In the genomic region with DNA sequence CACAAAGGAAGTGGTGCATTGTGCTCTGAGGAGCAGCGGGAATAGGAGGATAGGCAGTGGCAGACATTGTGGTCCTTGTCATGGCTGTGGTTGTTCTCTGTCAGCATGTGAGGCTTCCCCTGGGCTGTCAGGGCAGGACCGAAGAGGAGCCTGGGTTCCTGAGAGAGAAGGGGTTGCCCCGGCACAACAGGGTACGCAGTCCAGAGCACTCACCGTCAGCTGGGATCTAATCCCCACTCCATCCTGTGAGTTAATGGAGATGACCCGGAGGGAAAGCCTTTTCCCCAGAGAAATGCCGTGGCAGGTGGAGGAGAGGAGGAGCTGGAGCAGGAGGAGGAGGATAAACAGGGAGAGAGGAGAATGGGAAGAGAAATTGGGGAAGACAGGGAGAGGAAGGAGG, we compare ENCODE assay signal across 22 cellular contexts.
"Had no signal": no experiment of that assay in that cellular context is flagged by ENCODE, and none has a peak within 500 bp of the region (broad histone marks: within the 10 kb centered on the region; RNA-seq: fewer than 3 reads in every experiment).

No MANE protein-coding gene starts in this region.

- H3K4me3 ChIP-seq: body of pancreas, esophagus squamous epithelium, lung, tibial artery had no signal

- H3K36me3 Mint-ChIP-seq: mesothelial cell of epicardium, T-cell had no signal

- H3K27ac Mint-ChIP-seq: activated CD4-positive, alpha-beta T cell treated with anti-CD3 and anti-CD28 coated beads, Interleukin-2, amount 10 ng/mL, durations not matched to agents 24 days and 14 days; activated naive CD4-positive, alpha-beta T cell treated with anti-CD3 and anti-CD28 coated beads for 36 hours; mesothelial cell of epicardium; natural killer cell treated with Interleukin-12 subunit alpha and Interleukin-12 subunit beta and Interleukin-15 and Interleukin-18, amount 100 ng/mL, for 72 hours; T-cell had no signal

- H3K4me1 Mint-ChIP-seq: activated CD4-positive, alpha-beta T cell treated with anti-CD3 and anti-CD28 coated beads, Interleukin-2, amount 10 ng/mL, durations not matched to agents 24 days and 14 days; central memory CD8-positive, alpha-beta T cell; T-cell had no signal

- DNase-seq: activated CD8-positive, alpha-beta memory T cell treated with anti-CD3 and anti-CD28 coated beads, Interleukin-2, amount 50 U/mL, for 4 hours; activated naive CD4-positive, alpha-beta T cell treated with anti-CD3 and anti-CD28 coated beads for 36 hours; activated T-cell treated with anti-CD3 and anti-CD28 coated beads, Interleukin-2, amount 50 U/mL, for 4 hours; body of pancreas; effector CD8-positive, alpha-beta T cell; esophagus squamous epithelium; islet precursor cell; left colon; nucleus accumbens; retina; stimulated activated CD4-positive, alpha-beta T cell treated with anti-CD3 and anti-CD28 coated beads, Interleukin-12 subunit alpha, Interleukin-12 subunit beta, amount 100 ng/mL, for 4 hours; stimulated activated CD4-positive, alpha-beta T cell treated with anti-CD3 and anti-CD28 coated beads, Interleukin-1b, Interleukin-23, amount 100 ng/mL, for 48 hours; stimulated activated CD8-positive, alpha-beta memory T cell treated with anti-CD3 and anti-CD28 coated beads, Interleukin-4, amount 100 ng/mL, for 48 hours; stimulated activated naive CD4-positive, alpha-beta T cell treated with Interleukin-2 at 50 U/mL for 16 hours; T-cell; T-helper 9 cell; tibial artery had no signal

- H3K9me3 Mint-ChIP-seq: activated naive CD4-positive, alpha-beta T cell treated with anti-CD3 and anti-CD28 coated beads for 36 hours; natural killer cell treated with Interleukin-12 subunit alpha and Interleukin-12 subunit beta and Interleukin-15 and Interleukin-18, amount 100 ng/mL, for 72 hours had no signal

- H3K27me3 ChIP-seq: body of pancreas had no signal

- H3K4me3 Mint-ChIP-seq: activated CD4-positive, alpha-beta T cell treated with anti-CD3 and anti-CD28 coated beads, Interleukin-2, amount 10 ng/mL, durations not matched to agents 24 days and 14 days; activated naive CD4-positive, alpha-beta T cell treated with anti-CD3 and anti-CD28 coated beads for 36 hours; activated T-cell treated with anti-CD3 and anti-CD28 coated beads, Interleukin-2, amount 50 U/mL, for 4 hours; central memory CD8-positive, alpha-beta T cell; mesothelial cell of epicardium; natural killer cell treated with Interleukin-12 subunit alpha and Interleukin-12 subunit beta and Interleukin-15 and Interleukin-18, amount 100 ng/mL, for 72 hours; T-cell had no signal

- H3K9me3 ChIP-seq: body of pancreas, esophagus squamous epithelium had no signal

- ATAC-seq: activated T-cell treated with anti-CD3 and anti-CD28 coated beads, Interleukin-2, amount 50 U/mL, for 4 hours; body of pancreas; left colon; natural killer cell treated with Interleukin-12 subunit alpha and Interleukin-12 subunit beta and Interleukin-15 and Interleukin-18, amount 100 ng/mL, for 72 hours; T-cell had no signal

- H3K4me1 ChIP-seq: body of pancreas, esophagus squamous epithelium, tibial artery had no signal

- H3K36me3 ChIP-seq: esophagus squamous epithelium, tibial artery had no signal

- H3K27ac ChIP-seq: body of pancreas, esophagus squamous epithelium, tibial artery had no signal
